2 cellular contexts compared by ENCODE assay signal in the genomic region with DNA sequence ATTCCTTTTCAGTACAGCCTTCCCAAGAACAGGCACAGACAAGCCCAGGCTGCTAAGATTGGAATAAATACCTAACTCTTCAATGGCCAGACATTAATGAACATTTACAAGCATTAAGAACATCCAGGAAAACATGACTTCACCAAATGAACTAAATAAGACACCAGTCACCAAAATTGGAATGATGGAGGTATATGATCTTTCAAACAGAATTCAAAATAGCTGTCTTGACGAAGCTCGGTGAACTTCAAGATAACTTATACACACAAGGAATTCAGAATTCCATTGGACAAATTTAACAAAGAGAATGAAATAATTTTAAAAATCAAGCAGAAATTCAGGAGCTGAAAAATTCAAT.
TF ChIP-seq lines count a peak whose summit lies in the region.

No MANE protein-coding gene starts in this region.

TF ChIP-seq in HCT116, 20 proteins besides CTCF, POLR2A, EP300 and RAD21 (continued from another document):
- TF ChIP-seq EZH2phosphoT487 (IDR thresholded peaks at IDR 0.05; ENCODE audit: borderline replicate concordance) (no peak), ZFX (IDR thresholded peaks at IDR 0.05) (no peak), EZH2 (IDR thresholded peaks at IDR 0.05) (no peak), SIN3A (IDR thresholded peaks at IDR 0.05; ENCODE audit: low read depth) (no peak), FOSL1 (IDR thresholded peaks at IDR 0.05; ENCODE audit: low read depth) (no peak), EGR1 (IDR thresholded peaks at IDR 0.05; ENCODE audit: low read depth) (no peak)
- TF ChIP-seq, protein P1, sequence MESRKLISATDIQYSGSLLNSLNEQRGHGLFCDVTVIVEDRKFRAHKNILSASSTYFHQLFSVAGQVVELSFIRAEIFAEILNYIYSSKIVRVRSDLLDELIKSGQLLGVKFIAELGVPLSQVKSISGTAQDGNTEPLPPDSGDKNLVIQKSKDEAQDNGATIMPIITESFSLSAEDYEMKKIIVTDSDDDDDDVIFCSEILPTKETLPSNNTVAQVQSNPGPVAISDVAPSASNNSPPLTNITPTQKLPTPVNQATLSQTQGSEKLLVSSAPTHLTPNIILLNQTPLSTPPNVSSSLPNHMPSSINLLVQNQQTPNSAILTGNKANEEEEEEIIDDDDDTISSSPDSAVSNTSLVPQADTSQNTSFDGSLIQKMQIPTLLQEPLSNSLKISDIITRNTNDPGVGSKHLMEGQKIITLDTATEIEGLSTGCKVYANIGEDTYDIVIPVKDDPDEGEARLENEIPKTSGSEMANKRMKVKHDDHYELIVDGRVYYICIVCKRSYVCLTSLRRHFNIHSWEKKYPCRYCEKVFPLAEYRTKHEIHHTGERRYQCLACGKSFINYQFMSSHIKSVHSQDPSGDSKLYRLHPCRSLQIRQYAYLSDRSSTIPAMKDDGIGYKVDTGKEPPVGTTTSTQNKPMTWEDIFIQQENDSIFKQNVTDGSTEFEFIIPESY (IDR thresholded peaks at IDR 0.05; ENCODE audit: extremely low read depth, insufficient replicate concordance, low read length), result no peak

TF ChIP-seq in GM12891, 5 proteins besides CTCF, POLR2A, EP300 and RAD21 (continued from another document):
- TF ChIP-seq PAX5 (IDR thresholded peaks at IDR 0.05; ENCODE audit: insufficient read depth, low read length, severe bottlenecking) (no peak), POU2F2 (IDR thresholded peaks at IDR 0.05; ENCODE audit: low read depth, low read length) (no peak)
